34 cellular contexts compared by ENCODE assay signal in the genomic region with DNA sequence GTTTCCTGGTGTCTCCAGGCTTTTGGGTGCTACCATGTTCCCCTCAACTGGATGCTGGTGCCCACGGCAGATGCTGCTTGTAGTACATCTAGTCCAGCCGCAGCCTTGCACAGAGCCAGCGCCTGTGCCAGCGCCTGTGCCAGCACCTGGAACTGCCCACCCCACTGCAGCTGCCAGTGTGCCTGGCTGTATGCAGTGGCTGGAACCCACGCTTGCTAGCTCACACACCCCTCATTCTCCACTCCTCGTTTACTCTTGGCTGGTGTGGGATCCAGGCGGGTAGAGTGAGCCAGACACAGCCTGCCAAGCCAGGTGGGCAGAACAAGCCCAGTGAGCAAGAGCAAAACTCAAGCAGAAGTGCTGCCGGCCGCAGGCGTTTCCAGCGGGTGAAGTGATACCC.
"Had no signal": no experiment of that assay in that cellular context is flagged by ENCODE, and none has a peak within 500 bp of the region (broad histone marks: within the 10 kb centered on the region; RNA-seq: fewer than 3 reads in every experiment).

No MANE protein-coding gene starts in this region.

- DNase-seq: activated B cell treated with CpG ODN at 0.5 μM for 24 hours; activated CD4-positive, alpha-beta T cell treated with anti-CD3 and anti-CD28 coated beads for 4 hours; activated CD4-positive, alpha-beta T cell treated with anti-CD3 and anti-CD28 coated beads, Interleukin-2, amount 50 U/mL, for 1 hour; activated CD4-positive, CD25-positive, alpha-beta regulatory T cell treated with anti-CD3 and anti-CD28 coated beads, Interleukin-2, amount 50 U/mL, for 72 hours; activated CD8-positive, alpha-beta T cell treated with anti-CD3 and anti-CD28 coated beads for 36 hours; activated effector memory CD4-positive, alpha-beta T cell treated with anti-CD3 and anti-CD28 coated beads, Interleukin-2, amount 50 U/mL, for 16 hours; activated naive CD4-positive, alpha-beta T cell treated with anti-CD3 and anti-CD28 coated beads for 36 hours; activated naive CD8-positive, alpha-beta T cell treated with anti-CD3 and anti-CD28 coated beads, Interleukin-2, amount 50 U/mL, for 24 hours; activated T-cell treated with anti-CD3 and anti-CD28 coated beads, Interleukin-2, amount 50 U/mL, for 1 hour; activated T-cell treated with anti-CD3 and anti-CD28 coated beads, Interleukin-2, amount 50 U/mL, for 72 hours; Karpas-422; KBM-7; NCI-H1048; NCI-H1105 treated with DMSO at 0.1 percent for 48 hours; NCI-H1436; NCI-H1694; NCI-H1930; NCI-H2081 treated with DMSO at 0.1 percent for 48 hours; NCI-H510A; NCI-H526; NCI-H748 treated with DMSO at 0.1 percent for 48 hours; NK-92 treated with Interleukin-12 subunit alpha and Interleukin-12 subunit beta, amount 100 ng/mL, for 24 hours; PC-3; Peyer's patch; RPMI8226; SHP77 treated with DMSO at 0.1 percent for 48 hours; T-helper 2 cell; T-helper 9 cell had no signal

- H3K36me3 Mint-ChIP-seq: activated naive CD4-positive, alpha-beta T cell treated with anti-CD3 and anti-CD28 coated beads, Interleukin-2, amount 50 U/mL, for 72 hours; brain; IgD-negative memory B cell; T-cell had no signal

- H3K27me3 Mint-ChIP-seq: activated B cell treated with CpG ODN at 0.5 μM for 24 hours; activated CD8-positive, alpha-beta T cell treated with anti-CD3 and anti-CD28 coated beads for 36 hours; activated naive CD8-positive, alpha-beta T cell treated with anti-CD3 and anti-CD28 coated beads, Interleukin-2, amount 50 U/mL, for 24 hours; activated T-helper 17 cell treated with anti-CD3 and anti-CD28 coated beads, Interleukin-2, amount 50 U/mL, for 72 hours; brain; IgD-negative memory B cell; T-cell had no signal

- H3K4me1 Mint-ChIP-seq: activated B cell treated with CpG ODN at 0.5 μM for 24 hours; activated naive CD8-positive, alpha-beta T cell treated with anti-CD3 and anti-CD28 coated beads, Interleukin-2, amount 50 U/mL, for 24 hours; activated T-helper 17 cell treated with anti-CD3 and anti-CD28 coated beads, Interleukin-2, amount 50 U/mL, for 72 hours; IgD-negative memory B cell; T-cell had no signal

- H3K9me3 Mint-ChIP-seq: activated T-helper 17 cell treated with anti-CD3 and anti-CD28 coated beads, Interleukin-2, amount 50 U/mL, for 72 hours had no signal

- ATAC-seq: activated CD8-positive, alpha-beta T cell treated with anti-CD3 and anti-CD28 coated beads for 36 hours; activated naive CD4-positive, alpha-beta T cell treated with anti-CD3 and anti-CD28 coated beads, Interleukin-2, amount 50 U/mL, for 72 hours; activated naive CD8-positive, alpha-beta T cell treated with anti-CD3 and anti-CD28 coated beads, Interleukin-2, amount 50 U/mL, for 24 hours; activated T-cell treated with anti-CD3 and anti-CD28 coated beads, Interleukin-2, amount 50 U/mL, for 72 hours; activated T-helper 17 cell treated with anti-CD3 and anti-CD28 coated beads, Interleukin-2, amount 50 U/mL, for 72 hours; PC-3; SK-N-SH treated with all-trans-retinoic acid at 6 μM for 48 hours had no signal

- H3K27ac Mint-ChIP-seq: activated B cell treated with CpG ODN at 0.5 μM for 24 hours; activated CD8-positive, alpha-beta T cell treated with anti-CD3 and anti-CD28 coated beads for 36 hours; activated naive CD4-positive, alpha-beta T cell treated with anti-CD3 and anti-CD28 coated beads for 36 hours; activated naive CD4-positive, alpha-beta T cell treated with anti-CD3 and anti-CD28 coated beads, Interleukin-2, amount 50 U/mL, for 72 hours; activated naive CD8-positive, alpha-beta T cell treated with anti-CD3 and anti-CD28 coated beads, Interleukin-2, amount 50 U/mL, for 24 hours; activated T-cell treated with anti-CD3 and anti-CD28 coated beads, Interleukin-2, amount 50 U/mL, for 72 hours; activated T-helper 17 cell treated with anti-CD3 and anti-CD28 coated beads, Interleukin-2, amount 50 U/mL, for 72 hours; brain; IgD-negative memory B cell; T-cell had no signal

- H3K4me3 Mint-ChIP-seq: activated B cell treated with CpG ODN at 0.5 μM for 24 hours; activated CD8-positive, alpha-beta T cell treated with anti-CD3 and anti-CD28 coated beads for 36 hours; activated naive CD4-positive, alpha-beta T cell treated with anti-CD3 and anti-CD28 coated beads for 36 hours; activated naive CD8-positive, alpha-beta T cell treated with anti-CD3 and anti-CD28 coated beads, Interleukin-2, amount 50 U/mL, for 24 hours; activated T-cell treated with anti-CD3 and anti-CD28 coated beads, Interleukin-2, amount 50 U/mL, for 72 hours; activated T-helper 17 cell treated with anti-CD3 and anti-CD28 coated beads, Interleukin-2, amount 50 U/mL, for 72 hours; brain; IgD-negative memory B cell; T-cell had no signal
